8 cellular contexts compared by ENCODE assay signal in genomic region chr5:126358525-126358924, GRCh38.
DNase-seq lines count a peak whose midpoint lies in the region; ATAC-seq and TF ChIP-seq lines count a peak whose summit lies in the region.

No MANE protein-coding gene starts in this region.

- peaks cover 11% of the 10 kb centered on the region for H3K27me3 Mint-ChIP-seq in activated CD8-positive, alpha-beta T cell treated with anti-CD3 and anti-CD28 coated beads, Interleukin-2, amount 10 ng/mL, durations not matched to agents 7 days and 5 days (ENCODE audit: low read depth)
- H3K27me3 Mint-ChIP-seq in activated T-helper 2 cell treated with anti-CD3 and anti-CD28 coated beads, Interferon-gamma antibody, Interleukin-2, Interleukin-4, amounts not matched to agents 10 μg/mL and 5 μg/mL and 100 μg/mL, durations not matched to agents 14 hours and 24 hours and 36 hours (ENCODE audit: low read depth): peaks cover 19% of the 10 kb centered on the region

- no peak overlapping the region for H3K4me3 Mint-ChIP-seq in activated CD8-positive, alpha-beta T cell treated with anti-CD3 and anti-CD28 coated beads, Interleukin-2, amount 10 ng/mL, durations not matched to agents 7 days and 5 days
- no peak overlapping the region for H3K4me3 Mint-ChIP-seq in activated T-helper 2 cell treated with anti-CD3 and anti-CD28 coated beads, Interferon-gamma antibody, Interleukin-2, Interleukin-4, amounts not matched to agents 10 μg/mL and 5 μg/mL and 100 μg/mL, durations not matched to agents 14 hours and 24 hours and 36 hours (ENCODE audit: low read depth)

- POLR2A ChIA-PET in GM10248 (lab: Yijun Ruan, JAX): interaction anchor here (0.6 to 1.0 kb wide), 2 partner anchors 65 to 257 kb away, joined by 3 to 4 read pairs; partner anchors contain the start of gene GRAMD2B
- POLR2A ChIA-PET in activated CD8-positive, alpha-beta T cell treated with anti-CD3 and anti-CD28 coated beads, Interleukin-2, amount 10 ng/mL, durations not matched to agents 7 days and 5 days (lab: Charles Lee): no interaction called here

- intact Hi-C loops in activated T-helper 2 cell treated with anti-CD3 and anti-CD28 coated beads, Interferon-gamma antibody, Interleukin-2, Interleukin-4, amounts not matched to agents 10 μg/mL and 5 μg/mL and 100 μg/mL, durations not matched to agents 14 hours and 24 hours and 36 hours (cut with micrococcal nuclease): no loop called here

- no peak overlapping the region for H3K27ac Mint-ChIP-seq in activated CD8-positive, alpha-beta T cell treated with anti-CD3 and anti-CD28 coated beads, Interleukin-2, amount 10 ng/mL, durations not matched to agents 7 days and 5 days
- H3K27ac Mint-ChIP-seq in activated T-helper 2 cell treated with anti-CD3 and anti-CD28 coated beads, Interferon-gamma antibody, Interleukin-2, Interleukin-4, amounts not matched to agents 10 μg/mL and 5 μg/mL and 100 μg/mL, durations not matched to agents 14 hours and 24 hours and 36 hours: no peak overlapping the region

- TF ChIP-seq CTCF in GM10248 (IDR thresholded peaks at IDR 0.05; ENCODE audit: control extremely low read depth, extremely low read depth, low read depth, missing control alignments): no peak

- CTCF ChIA-PET in GM10248 (lab: Yijun Ruan, JAX): interaction anchor here (0.7 to 5.4 kb wide), 11 partner anchors 8 to 242 kb away, joined by 3 to 41 read pairs (median 6); partner anchors contain the start of gene PHAX
- CTCF ChIA-PET in activated CD8-positive, alpha-beta T cell treated with anti-CD3 and anti-CD28 coated beads, Interleukin-2, amount 10 ng/mL, durations not matched to agents 7 days and 5 days (lab: Charles Lee): interaction anchor here (1.2 to 9.3 kb wide), 5 partner anchors 13 to 185 kb away, joined by 5 to 89 read pairs (median 6); no protein-coding TSS in a partner anchor

- no peaks in the 10 kb centered on the region for H3K36me3 Mint-ChIP-seq in activated CD8-positive, alpha-beta T cell treated with anti-CD3 and anti-CD28 coated beads, Interleukin-2, amount 10 ng/mL, durations not matched to agents 7 days and 5 days (ENCODE audit: low read depth)
- H3K36me3 Mint-ChIP-seq in activated T-helper 2 cell treated with anti-CD3 and anti-CD28 coated beads, Interferon-gamma antibody, Interleukin-2, Interleukin-4, amounts not matched to agents 10 μg/mL and 5 μg/mL and 100 μg/mL, durations not matched to agents 14 hours and 24 hours and 36 hours (ENCODE audit: low read depth): no peaks in the 10 kb centered on the region

- H3K9me3 Mint-ChIP-seq in activated CD8-positive, alpha-beta T cell treated with anti-CD3 and anti-CD28 coated beads, Interleukin-2, amount 10 ng/mL, durations not matched to agents 7 days and 5 days (ENCODE audit: insufficient read depth): no peaks in the 10 kb centered on the region
- H3K9me3 Mint-ChIP-seq in activated T-helper 2 cell treated with anti-CD3 and anti-CD28 coated beads, Interferon-gamma antibody, Interleukin-2, Interleukin-4, amounts not matched to agents 10 μg/mL and 5 μg/mL and 100 μg/mL, durations not matched to agents 14 hours and 24 hours and 36 hours: no peaks in the 10 kb centered on the region

- peaks cover 30% of the 10 kb centered on the region for H3K4me1 Mint-ChIP-seq in activated CD8-positive, alpha-beta T cell treated with anti-CD3 and anti-CD28 coated beads, Interleukin-2, amount 10 ng/mL, durations not matched to agents 7 days and 5 days (ENCODE audit: low read depth)
- H3K4me1 Mint-ChIP-seq in activated T-helper 2 cell treated with anti-CD3 and anti-CD28 coated beads, Interferon-gamma antibody, Interleukin-2, Interleukin-4, amounts not matched to agents 10 μg/mL and 5 μg/mL and 100 μg/mL, durations not matched to agents 14 hours and 24 hours and 36 hours (ENCODE audit: low read depth): peaks cover 18% of the 10 kb centered on the region

- ATAC-seq in GM19468 (IDR thresholded peaks at IDR 0.05; ENCODE audit: extremely low read depth, unreplicated experiment): peak; percentile 85
- ATAC-seq in HG03108 (IDR thresholded peaks at IDR 0.05; ENCODE audit: unreplicated experiment): peak; percentile 87
- ATAC-seq in activated CD8-positive, alpha-beta T cell treated with anti-CD3 and anti-CD28 coated beads, Interleukin-2, amount 10 ng/mL, durations not matched to agents 7 days and 5 days: peak; percentile 43

- DNase-seq in GM10248 (ENCODE audit: extremely low spot score) (peak; percentile 28), cerebellum (ENCODE audit: low spot score) (no peak), SKM-1 (lab: John Stamatoyannopoulos, UW; ENCODE audit: unreplicated experiment) (no peak)
- peak; percentile 28 for DNase-seq in activated CD8-positive, alpha-beta T cell treated with anti-CD3 and anti-CD28 coated beads, Interleukin-2, amount 10 ng/mL, durations not matched to agents 7 days and 5 days
- no peak for DNase-seq in activated CD4-positive, alpha-beta T cell treated with anti-CD3 and anti-CD28 coated beads, Interleukin-2, amount 50 U/mL, for 1 hour
- no peak for DNase-seq in activated T-helper 2 cell treated with anti-CD3 and anti-CD28 coated beads, Interferon-gamma antibody, Interleukin-2, Interleukin-4, amounts not matched to agents 10 μg/mL and 5 μg/mL and 100 μg/mL, durations not matched to agents 14 hours and 24 hours and 36 hours (ENCODE audit: low spot score)

Comparison
In these comparisons a context has a peak if more than half of its experiments do, and no peak if none do; other contexts are left out.
1. DNase-seq: peak in GM10248 (single experiment) and activated CD8-positive, alpha-beta T cell treated with anti-CD3 and anti-CD28 coated beads, Interleukin-2, amount 10 ng/mL, durations not matched to agents 7 days and 5 days (single experiment); none in activated CD4-positive, alpha-beta T cell treated with anti-CD3 and anti-CD28 coated beads, Interleukin-2, amount 50 U/mL, for 1 hour (single experiment), cerebellum (single experiment), activated T-helper 2 cell treated with anti-CD3 and anti-CD28 coated beads, Interferon-gamma antibody, Interleukin-2, Interleukin-4, amounts not matched to agents 10 μg/mL and 5 μg/mL and 100 μg/mL, durations not matched to agents 14 hours and 24 hours and 36 hours (single experiment) and SKM-1 (single experiment).
2. Peak in every context shown above with its lines, with median percentiles within 50 percentile points of each other: ATAC-seq.